10 cellular contexts compared by ENCODE assay signal in the genomic region with DNA sequence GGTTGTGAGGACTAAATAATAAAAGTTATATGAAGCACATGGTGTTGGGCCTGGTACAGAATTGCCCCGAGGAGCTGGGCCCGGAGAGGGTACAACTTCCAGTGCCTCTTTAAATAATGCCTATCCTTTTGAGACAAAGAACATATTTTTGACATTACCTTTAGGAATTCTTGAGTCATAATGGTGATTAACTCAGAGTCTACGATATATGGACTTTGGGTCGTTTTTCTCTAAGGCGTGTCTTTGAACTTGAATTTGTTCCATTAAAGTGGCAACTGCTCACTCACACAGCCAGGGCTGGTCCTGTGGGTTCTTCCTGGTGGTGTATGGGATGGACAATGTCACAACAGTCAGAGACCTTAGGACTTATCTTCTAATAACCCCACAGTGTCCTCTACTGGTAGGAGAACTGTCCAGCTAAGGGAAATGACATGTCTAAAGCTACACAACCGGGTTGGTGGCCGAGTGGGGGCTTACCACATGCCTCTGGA.
DNase-seq lines count a peak whose midpoint lies in the region; ATAC-seq and TF ChIP-seq lines count a peak whose summit lies in the region.
"Had no signal": no experiment of that assay in that cellular context is flagged by ENCODE, and none has a peak within 500 bp of the region (broad histone marks: within the 10 kb centered on the region; RNA-seq: fewer than 3 reads in every experiment).

No MANE protein-coding gene starts in this region.

- no peaks in the 10 kb centered on the region for H3K36me3 ChIP-seq in WERI-Rb-1

- H3K4me3 ChIP-seq in AG09309 (ENCODE audit: control insufficient read depth, low read depth, low read length) (no peak overlapping the region), WERI-Rb-1 (ENCODE audit: low read depth, low read length) (no peak overlapping the region)

- no peaks in the 10 kb centered on the region for H3K36me3 Mint-ChIP-seq in activated CD8-positive, alpha-beta T cell treated with anti-CD3 and anti-CD28 coated beads for 36 hours (ENCODE audit: low read depth)
- H3K36me3 Mint-ChIP-seq: memory B cell had no signal

- no peak overlapping the region for H3K4me3 Mint-ChIP-seq in activated CD8-positive, alpha-beta T cell treated with anti-CD3 and anti-CD28 coated beads for 36 hours
- H3K4me3 Mint-ChIP-seq: memory B cell had no signal

- no peaks in the 10 kb centered on the region for H3K9me3 Mint-ChIP-seq in activated CD8-positive, alpha-beta T cell treated with anti-CD3 and anti-CD28 coated beads for 36 hours
- H3K9me3 Mint-ChIP-seq: memory B cell had no signal

- peaks cover 4% of the 10 kb centered on the region for H3K27me3 Mint-ChIP-seq in activated CD8-positive, alpha-beta T cell treated with anti-CD3 and anti-CD28 coated beads for 36 hours

- no peaks in the 10 kb centered on the region for H3K9me3 ChIP-seq in WERI-Rb-1 (ENCODE audit: severe bottlenecking)

- H3K27ac ChIP-seq in WERI-Rb-1, result no peak overlapping the region

- no peak overlapping the region for H3K27ac Mint-ChIP-seq in activated CD8-positive, alpha-beta T cell treated with anti-CD3 and anti-CD28 coated beads for 36 hours
- H3K27ac Mint-ChIP-seq: memory B cell had no signal

- no peaks in the 10 kb centered on the region for H3K4me1 Mint-ChIP-seq in activated CD8-positive, alpha-beta T cell treated with anti-CD3 and anti-CD28 coated beads for 36 hours (ENCODE audit: low read depth)
- H3K4me1 Mint-ChIP-seq: memory B cell had no signal

- POLR2A ChIA-PET in activated CD8-positive, alpha-beta T cell treated with anti-CD3 and anti-CD28 coated beads for 36 hours (lab: Charles Lee), result no interaction called here

- intact Hi-C loops in activated CD8-positive, alpha-beta T cell treated with anti-CD3 and anti-CD28 coated beads for 36 hours (cut with micrococcal nuclease), result no loop called here

- no peaks in the 10 kb centered on the region for H3K27me3 ChIP-seq in WERI-Rb-1 (ENCODE audit: insufficient read depth, low read depth, severe bottlenecking)

- TF ChIP-seq CTCF in AG09309 (IDR thresholded peaks at IDR 0.05; ENCODE audit: control insufficient read depth, insufficient read depth, low read depth, low read length, missing control alignments) (peak; percentile 29), WERI-Rb-1 (IDR thresholded peaks at IDR 0.05; ENCODE audit: low read depth, low read length) (peak; percentile 54; the same call in 1 of the 2 replicates)
- TF ChIP-seq CTCF in activated CD8-positive, alpha-beta T cell treated with anti-CD3 and anti-CD28 coated beads for 36 hours (IDR thresholded peaks at IDR 0.05), result no peak

- DNase-seq in AG09309 (ENCODE audit: low read depth) (peak; percentile 55), HT-29 (ENCODE audit: low spot score) (peak; percentile 36), WERI-Rb-1 (no peak), iris pigment epithelial cell (ENCODE audit: low read depth) (peak; percentile 65), cerebellar cortex (ENCODE audit: low spot score) (no peak)
- no peak for DNase-seq in activated CD8-positive, alpha-beta T cell treated with anti-CD3 and anti-CD28 coated beads for 36 hours
- DNase-seq: NCI-H1092 treated with DMSO at 0.1 percent for 48 hours had no signal

- ATAC-seq in activated CD8-positive, alpha-beta T cell treated with anti-CD3 and anti-CD28 coated beads for 36 hours, result no peak
- ATAC-seq in HG03045 (IDR thresholded peaks at IDR 0.05; ENCODE audit: unreplicated experiment) (no peak), HG03097 (IDR thresholded peaks at IDR 0.05; ENCODE audit: low FRiP score, unreplicated experiment) (no peak)

- CTCF ChIA-PET in activated CD8-positive, alpha-beta T cell treated with anti-CD3 and anti-CD28 coated beads for 36 hours (lab: Charles Lee), result interaction anchor here (1.7 to 1.9 kb wide), 2 partner anchors 19 to 24 kb away, joined by 3 to 8 read pairs; no protein-coding TSS in a partner anchor

Comparison
In these comparisons a context has a peak if more than half of its experiments do, and no peak if none do; other contexts are left out.
1. DNase-seq: peak in AG09309 (single experiment), HT-29 (single experiment) and iris pigment epithelial cell (single experiment); none in WERI-Rb-1 (single experiment), cerebellar cortex (single experiment) and activated CD8-positive, alpha-beta T cell treated with anti-CD3 and anti-CD28 coated beads for 36 hours (single experiment).